ENCODE assay signal across 1 cellular context in genomic region chr10:77321868-77322267, GRCh38.
A peak's percentile ranks its signal among the peaks of the same experiment; 100 is the strongest.
TF ChIP-seq lines count a peak whose summit lies in the region.

No MANE protein-coding gene starts in this region.

TF ChIP-seq in K562, 482 proteins besides CTCF, POLR2A, EP300 and RAD21 (continued from another document):
- TF ChIP-seq C11orf30 (IDR thresholded peaks at IDR 0.05; ENCODE audit: low read depth) (peak; percentile 73), ZNF316 (IDR thresholded peaks at IDR 0.05) (peak; percentile 71), ZBTB34 (CRISPR knock-in tag; IDR thresholded peaks at IDR 0.05) (no peak), ADNP (tag; IDR thresholded peaks at IDR 0.05) (no peak), SLC30A9 (CRISPR knock-in tag; IDR thresholded peaks at IDR 0.05) (no peak), ZFPM2 (CRISPR knock-in tag; IDR thresholded peaks at IDR 0.05) (no peak), ZNF263 (CRISPR knock-in tag; IDR thresholded peaks at IDR 0.05; ENCODE audit: borderline replicate concordance) (no peak), ZBTB12 (CRISPR knock-in tag; IDR thresholded peaks at IDR 0.05) (no peak), ZNF165 (CRISPR knock-in tag; IDR thresholded peaks at IDR 0.05; ENCODE audit: borderline replicate concordance) (no peak), ZBTB5 (IDR thresholded peaks at IDR 0.05) (no peak), KLF13 (tag; IDR thresholded peaks at IDR 0.05; ENCODE audit: borderline replicate concordance, low read depth) (no peak), RBM14 (IDR thresholded peaks at IDR 0.05; ENCODE audit: borderline replicate concordance, insufficient read depth, low read depth, low read length) (no peak), CBX1 (IDR thresholded peaks at IDR 0.05; ENCODE audit: low read depth) (no peak), MAFF (IDR thresholded peaks at IDR 0.05; ENCODE audit: low read length) (peak; percentile 14; the same call in 1 of the 2 replicates), JUND (IDR thresholded peaks at IDR 0.05; ENCODE audit: borderline replicate concordance, low read depth, low read length) (no peak), JUND (tag; IDR thresholded peaks at IDR 0.05; ENCODE audit: borderline replicate concordance, low read depth, low read length) (peak; percentile 49; the same call in 1 of the 3 replicates), GATAD2B (IDR thresholded peaks at IDR 0.05; ENCODE audit: borderline replicate concordance) (no peak), CEBPZ (IDR thresholded peaks at IDR 0.05; ENCODE audit: borderline replicate concordance, low read depth, low read length) (no peak), ARID2 (IDR thresholded peaks at IDR 0.05) (no peak), TARDBP (IDR thresholded peaks at IDR 0.05) (no peak), ELF2 (CRISPR knock-in tag; IDR thresholded peaks at IDR 0.05) (no peak), BDP1 (IDR thresholded peaks at IDR 0.05; ENCODE audit: insufficient read depth, insufficient read length) (no peak), HNRNPH1 (optimal IDR thresholded peaks at IDR 0.05; ENCODE audit: low read depth, low read length) (no peak), KAT7 (CRISPR knock-in tag; IDR thresholded peaks at IDR 0.05; ENCODE audit: borderline replicate concordance) (no peak), OTX1 (CRISPR knock-in tag; IDR thresholded peaks at IDR 0.05) (no peak), ARID1B (IDR thresholded peaks at IDR 0.05) (0 out of 2 replicates have a peak, but pooled peaks have one; percentile 9), MYBL2 (IDR thresholded peaks at IDR 0.05; ENCODE audit: low read depth) (no peak), MYBL2 (CRISPR knock-in tag; IDR thresholded peaks at IDR 0.05; ENCODE audit: borderline replicate concordance) (no peak), ZNF512 (tag; IDR thresholded peaks at IDR 0.05) (no peak), ZNF699 (CRISPR knock-in tag; IDR thresholded peaks at IDR 0.05; ENCODE audit: insufficient replicate concordance) (no peak), STAG1 (CRISPR knock-in tag; IDR thresholded peaks at IDR 0.05; ENCODE audit: borderline replicate concordance) (no peak), MITF (IDR thresholded peaks at IDR 0.05) (0 out of 2 replicates have a peak, but pooled peaks have one; percentile 17), TAL1 (IDR thresholded peaks at IDR 0.05) (no peak), NFE2 (IDR thresholded peaks at IDR 0.05; ENCODE audit: low read depth) (peak; percentile 83), BCOR (IDR thresholded peaks at IDR 0.05) (no peak), RBM17 (IDR thresholded peaks at IDR 0.05; ENCODE audit: borderline replicate concordance, low read depth, low read length) (no peak), MTA2 (IDR thresholded peaks at IDR 0.05; ENCODE audit: low read depth) (no peak), E2F5 (CRISPR knock-in tag; IDR thresholded peaks at IDR 0.05) (no peak), ID3 (CRISPR knock-in tag; IDR thresholded peaks at IDR 0.05) (no peak), ID3 (tag; IDR thresholded peaks at IDR 0.05) (no peak), ZNF140 (CRISPR knock-in tag; IDR thresholded peaks at IDR 0.05) (no peak), ARNT (IDR thresholded peaks at IDR 0.05) (no peak), SREBF1 (IDR thresholded peaks at IDR 0.05; ENCODE audit: borderline replicate concordance, low read depth, low read length) (no peak), THAP7 (CRISPR knock-in tag; IDR thresholded peaks at IDR 0.05) (no peak), HDAC8 (tag; IDR thresholded peaks at IDR 0.05) (no peak), HMG20B (CRISPR knock-in tag; IDR thresholded peaks at IDR 0.05) (no peak), KDM2B (CRISPR knock-in tag; IDR thresholded peaks at IDR 0.05) (no peak), IRF2 (CRISPR knock-in tag; IDR thresholded peaks at IDR 0.05) (no peak), ZNF717 (CRISPR knock-in tag; IDR thresholded peaks at IDR 0.05) (no peak), TBP (optimal IDR thresholded peaks at IDR 0.05; ENCODE audit: low read depth, low read length) (no peak), ZNF431 (CRISPR knock-in tag; IDR thresholded peaks at IDR 0.05) (no peak), RB1 (IDR thresholded peaks at IDR 0.05; ENCODE audit: low read depth) (no peak), KLF16 (IDR thresholded peaks at IDR 0.05) (no peak), ZC3H4 (CRISPR knock-in tag; IDR thresholded peaks at IDR 0.05; ENCODE audit: borderline replicate concordance) (no peak), HOXB6 (CRISPR knock-in tag; IDR thresholded peaks at IDR 0.05; ENCODE audit: borderline replicate concordance) (no peak), FOSL1 (tag; conservative IDR thresholded peaks at IDR 0.05) (peak; percentile 78)
